In genomic region chr12:44708218-44708617, GRCh38 we compare ENCODE assay signal across 25 cellular contexts.
"Had no signal": no experiment of that assay in that cellular context is flagged by ENCODE, and none has a peak within 500 bp of the region (broad histone marks: within the 10 kb centered on the region; RNA-seq: fewer than 3 reads in every experiment).

No MANE protein-coding gene starts in this region.

- H3K4me3 ChIP-seq: coronary artery, esophagus muscularis mucosa, gastroesophageal sphincter, heart left ventricle, hepatocyte, ovary, psoas muscle, sigmoid colon, thoracic aorta, tibial nerve, upper lobe of left lung, uterus had no signal

- DNase-seq: dermis blood vessel endothelial cell; effector memory CD4-positive, alpha-beta T cell; foreskin keratinocyte; heart left ventricle; kidney; natural killer cell; occipital lobe; ovary; posterior cingulate gyrus; psoas muscle; right cardiac atrium; sigmoid colon; stimulated activated CD4-positive, alpha-beta T cell treated with anti-CD3 and anti-CD28 coated beads, Interleukin-2, amount 100 ng/mL, for 24 hours; stimulated activated CD4-positive, alpha-beta T cell treated with anti-CD3 and anti-CD28 coated beads, Interleukin-4, amount 100 ng/mL, for 24 hours; stimulated activated naive CD4-positive, alpha-beta T cell treated with Interleukin-2 at 50 U/mL for 16 hours; upper lobe of left lung; uterus had no signal

- ATAC-seq: foreskin keratinocyte; gastroesophageal sphincter; heart left ventricle; left lobe of liver; natural killer cell; psoas muscle; right cardiac atrium; stimulated activated effector memory CD8-positive, alpha-beta T cell treated with anti-CD3 and anti-CD28 coated beads, Interleukin-12 subunit alpha, Interleukin-12 subunit beta, amount 100 ng/mL, for 72 hours had no signal

- H3K27ac ChIP-seq: coronary artery, esophagus muscularis mucosa, foreskin keratinocyte, gastroesophageal sphincter, heart left ventricle, hepatocyte, ovary, psoas muscle, sigmoid colon, thoracic aorta, tibial nerve, upper lobe of left lung, uterus had no signal

- H3K4me1 ChIP-seq: esophagus muscularis mucosa, foreskin keratinocyte, gastroesophageal sphincter, heart left ventricle, psoas muscle, sigmoid colon, tibial nerve, upper lobe of left lung, uterus had no signal

- H3K27me3 ChIP-seq: esophagus muscularis mucosa, foreskin keratinocyte, gastroesophageal sphincter, heart left ventricle, hepatocyte, ovary, sigmoid colon, tibial nerve, upper lobe of left lung, uterus had no signal

- H3K36me3 ChIP-seq: esophagus muscularis mucosa, gastroesophageal sphincter, heart left ventricle, ovary, sigmoid colon, thoracic aorta, tibial nerve, upper lobe of left lung, uterus had no signal

- H3K9me3 ChIP-seq: esophagus muscularis mucosa, gastroesophageal sphincter, heart left ventricle, ovary, psoas muscle, sigmoid colon, thoracic aorta, tibial nerve, upper lobe of left lung, uterus had no signal
